ENCODE assay signal across 1 cellular context in the genomic region with DNA sequence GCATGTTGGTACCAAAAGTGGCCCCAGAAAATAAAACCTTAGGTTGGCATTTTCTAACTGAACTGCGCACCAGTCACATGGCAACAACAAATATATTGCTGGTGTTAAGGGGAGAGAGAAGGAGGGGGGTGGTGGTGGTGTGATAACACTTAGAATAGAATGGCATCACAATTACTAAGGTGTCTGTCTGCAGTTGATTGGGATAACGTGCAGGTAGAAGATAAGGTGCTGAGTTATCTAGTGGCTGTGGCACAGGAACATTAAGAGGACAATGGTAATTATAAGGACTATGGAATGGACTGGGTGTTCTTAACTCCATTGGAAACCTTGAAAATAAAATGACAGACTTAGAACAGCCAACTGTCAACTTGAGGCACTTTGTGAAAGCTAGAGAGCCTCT.
TF ChIP-seq lines count a peak whose summit lies in the region.

No MANE protein-coding gene starts in this region.

TF ChIP-seq in IMR-90, 13 proteins besides CTCF, POLR2A, EP300 and RAD21:
- TF ChIP-seq MAFK (IDR thresholded peaks at IDR 0.05; ENCODE audit: low read depth, low read length) (no peak), CHD1 (IDR thresholded peaks at IDR 0.05; ENCODE audit: low read depth, low read length) (no peak), SMC3 (IDR thresholded peaks at IDR 0.05; ENCODE audit: low read depth, low read length) (no peak), MXI1 (IDR thresholded peaks at IDR 0.05; ENCODE audit: borderline replicate concordance, low read depth, low read length) (no peak), BHLHE40 (IDR thresholded peaks at IDR 0.05; ENCODE audit: low read depth, low read length) (no peak), FOS (IDR thresholded peaks at IDR 0.05; ENCODE audit: low read depth, low read length) (no peak), RFX5 (IDR thresholded peaks at IDR 0.05; ENCODE audit: low read depth, low read length) (no peak), NFE2L2 (IDR thresholded peaks at IDR 0.05; ENCODE audit: low read depth, low read length) (no peak), CEBPB (IDR thresholded peaks at IDR 0.05; ENCODE audit: low read depth, low read length) (no peak), RCOR1 (IDR thresholded peaks at IDR 0.05; ENCODE audit: insufficient replicate concordance, low read length) (no peak), MAZ (IDR thresholded peaks at IDR 0.05; ENCODE audit: borderline replicate concordance, low read depth, low read length) (no peak)
- TF ChIP-seq, protein P1, sequence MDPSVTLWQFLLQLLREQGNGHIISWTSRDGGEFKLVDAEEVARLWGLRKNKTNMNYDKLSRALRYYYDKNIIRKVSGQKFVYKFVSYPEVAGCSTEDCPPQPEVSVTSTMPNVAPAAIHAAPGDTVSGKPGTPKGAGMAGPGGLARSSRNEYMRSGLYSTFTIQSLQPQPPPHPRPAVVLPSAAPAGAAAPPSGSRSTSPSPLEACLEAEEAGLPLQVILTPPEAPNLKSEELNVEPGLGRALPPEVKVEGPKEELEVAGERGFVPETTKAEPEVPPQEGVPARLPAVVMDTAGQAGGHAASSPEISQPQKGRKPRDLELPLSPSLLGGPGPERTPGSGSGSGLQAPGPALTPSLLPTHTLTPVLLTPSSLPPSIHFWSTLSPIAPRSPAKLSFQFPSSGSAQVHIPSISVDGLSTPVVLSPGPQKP (IDR thresholded peaks at IDR 0.05; ENCODE audit: borderline replicate concordance, low read depth, low read length) = no peak
- TF ChIP-seq, protein P2, sequence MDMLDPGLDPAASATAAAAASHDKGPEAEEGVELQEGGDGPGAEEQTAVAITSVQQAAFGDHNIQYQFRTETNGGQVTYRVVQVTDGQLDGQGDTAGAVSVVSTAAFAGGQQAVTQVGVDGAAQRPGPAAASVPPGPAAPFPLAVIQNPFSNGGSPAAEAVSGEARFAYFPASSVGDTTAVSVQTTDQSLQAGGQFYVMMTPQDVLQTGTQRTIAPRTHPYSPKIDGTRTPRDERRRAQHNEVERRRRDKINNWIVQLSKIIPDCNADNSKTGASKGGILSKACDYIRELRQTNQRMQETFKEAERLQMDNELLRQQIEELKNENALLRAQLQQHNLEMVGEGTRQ (IDR thresholded peaks at IDR 0.05; ENCODE audit: low read depth, low read length) = no peak
TF ChIP-seq in IMR-90: peak in this region for 0.
